In genomic region chr5:52807723-52808122, GRCh38 we compare ENCODE assay signal across 1 cellular context.
TF ChIP-seq lines count a peak whose summit lies in the region.

No MANE protein-coding gene starts in this region.

TF ChIP-seq in GM12878, 131 proteins besides CTCF, POLR2A, EP300 and RAD21:
- no peak for TF ChIP-seq MYB (IDR thresholded peaks at IDR 0.05; ENCODE audit: borderline replicate concordance, low read depth, low read length)
